ENCODE assay signal across 1 cellular context in the genomic region with DNA sequence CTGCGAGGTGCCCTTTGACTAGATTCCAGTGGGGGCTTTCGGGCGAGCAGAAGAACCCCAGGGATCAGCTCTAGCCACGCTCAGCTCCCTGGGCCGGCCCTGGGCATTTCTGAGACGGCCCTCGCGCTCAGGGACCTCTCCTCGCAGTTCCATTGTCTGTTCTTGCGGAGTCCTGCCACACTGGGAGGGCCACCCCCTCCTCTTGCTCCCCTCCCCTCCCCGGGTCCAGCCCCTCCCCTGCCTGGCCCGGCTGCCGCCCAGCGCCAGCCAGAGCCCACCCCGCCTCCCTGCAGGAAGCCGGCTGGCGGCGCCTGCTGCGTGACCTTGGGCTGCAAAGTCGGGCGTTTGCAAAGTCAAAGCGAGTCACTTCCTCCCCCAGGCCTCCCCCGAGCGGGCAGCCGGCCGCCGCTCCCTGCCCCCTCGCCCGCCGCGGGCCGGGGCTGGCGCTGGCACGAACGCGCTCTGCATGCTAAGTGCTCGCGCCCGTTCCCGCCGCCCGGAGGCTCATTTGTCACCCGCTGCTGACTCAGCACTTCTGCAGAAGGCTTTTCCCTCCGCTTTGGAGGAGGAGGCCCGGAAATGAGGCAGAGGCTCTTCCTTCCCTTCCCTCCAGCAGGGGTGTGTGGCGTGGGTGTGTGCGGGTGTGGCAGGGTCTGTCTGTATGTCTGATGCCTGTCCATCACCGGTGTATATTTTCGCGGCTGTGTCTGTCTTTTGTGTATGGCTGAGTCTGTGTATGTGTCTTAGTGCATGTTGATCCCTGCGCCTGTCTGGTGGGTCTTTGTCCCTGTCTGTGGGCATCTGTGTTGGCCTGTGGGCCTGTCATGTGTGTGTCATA.
A peak's percentile ranks its signal among the peaks of the same experiment; 100 is the strongest.
TF ChIP-seq lines count a peak whose summit lies in the region.

No MANE protein-coding gene starts in this region.

TF ChIP-seq in H1, 55 proteins besides CTCF, POLR2A, EP300 and RAD21 (continued from another document):
- TF ChIP-seq, protein P1, sequence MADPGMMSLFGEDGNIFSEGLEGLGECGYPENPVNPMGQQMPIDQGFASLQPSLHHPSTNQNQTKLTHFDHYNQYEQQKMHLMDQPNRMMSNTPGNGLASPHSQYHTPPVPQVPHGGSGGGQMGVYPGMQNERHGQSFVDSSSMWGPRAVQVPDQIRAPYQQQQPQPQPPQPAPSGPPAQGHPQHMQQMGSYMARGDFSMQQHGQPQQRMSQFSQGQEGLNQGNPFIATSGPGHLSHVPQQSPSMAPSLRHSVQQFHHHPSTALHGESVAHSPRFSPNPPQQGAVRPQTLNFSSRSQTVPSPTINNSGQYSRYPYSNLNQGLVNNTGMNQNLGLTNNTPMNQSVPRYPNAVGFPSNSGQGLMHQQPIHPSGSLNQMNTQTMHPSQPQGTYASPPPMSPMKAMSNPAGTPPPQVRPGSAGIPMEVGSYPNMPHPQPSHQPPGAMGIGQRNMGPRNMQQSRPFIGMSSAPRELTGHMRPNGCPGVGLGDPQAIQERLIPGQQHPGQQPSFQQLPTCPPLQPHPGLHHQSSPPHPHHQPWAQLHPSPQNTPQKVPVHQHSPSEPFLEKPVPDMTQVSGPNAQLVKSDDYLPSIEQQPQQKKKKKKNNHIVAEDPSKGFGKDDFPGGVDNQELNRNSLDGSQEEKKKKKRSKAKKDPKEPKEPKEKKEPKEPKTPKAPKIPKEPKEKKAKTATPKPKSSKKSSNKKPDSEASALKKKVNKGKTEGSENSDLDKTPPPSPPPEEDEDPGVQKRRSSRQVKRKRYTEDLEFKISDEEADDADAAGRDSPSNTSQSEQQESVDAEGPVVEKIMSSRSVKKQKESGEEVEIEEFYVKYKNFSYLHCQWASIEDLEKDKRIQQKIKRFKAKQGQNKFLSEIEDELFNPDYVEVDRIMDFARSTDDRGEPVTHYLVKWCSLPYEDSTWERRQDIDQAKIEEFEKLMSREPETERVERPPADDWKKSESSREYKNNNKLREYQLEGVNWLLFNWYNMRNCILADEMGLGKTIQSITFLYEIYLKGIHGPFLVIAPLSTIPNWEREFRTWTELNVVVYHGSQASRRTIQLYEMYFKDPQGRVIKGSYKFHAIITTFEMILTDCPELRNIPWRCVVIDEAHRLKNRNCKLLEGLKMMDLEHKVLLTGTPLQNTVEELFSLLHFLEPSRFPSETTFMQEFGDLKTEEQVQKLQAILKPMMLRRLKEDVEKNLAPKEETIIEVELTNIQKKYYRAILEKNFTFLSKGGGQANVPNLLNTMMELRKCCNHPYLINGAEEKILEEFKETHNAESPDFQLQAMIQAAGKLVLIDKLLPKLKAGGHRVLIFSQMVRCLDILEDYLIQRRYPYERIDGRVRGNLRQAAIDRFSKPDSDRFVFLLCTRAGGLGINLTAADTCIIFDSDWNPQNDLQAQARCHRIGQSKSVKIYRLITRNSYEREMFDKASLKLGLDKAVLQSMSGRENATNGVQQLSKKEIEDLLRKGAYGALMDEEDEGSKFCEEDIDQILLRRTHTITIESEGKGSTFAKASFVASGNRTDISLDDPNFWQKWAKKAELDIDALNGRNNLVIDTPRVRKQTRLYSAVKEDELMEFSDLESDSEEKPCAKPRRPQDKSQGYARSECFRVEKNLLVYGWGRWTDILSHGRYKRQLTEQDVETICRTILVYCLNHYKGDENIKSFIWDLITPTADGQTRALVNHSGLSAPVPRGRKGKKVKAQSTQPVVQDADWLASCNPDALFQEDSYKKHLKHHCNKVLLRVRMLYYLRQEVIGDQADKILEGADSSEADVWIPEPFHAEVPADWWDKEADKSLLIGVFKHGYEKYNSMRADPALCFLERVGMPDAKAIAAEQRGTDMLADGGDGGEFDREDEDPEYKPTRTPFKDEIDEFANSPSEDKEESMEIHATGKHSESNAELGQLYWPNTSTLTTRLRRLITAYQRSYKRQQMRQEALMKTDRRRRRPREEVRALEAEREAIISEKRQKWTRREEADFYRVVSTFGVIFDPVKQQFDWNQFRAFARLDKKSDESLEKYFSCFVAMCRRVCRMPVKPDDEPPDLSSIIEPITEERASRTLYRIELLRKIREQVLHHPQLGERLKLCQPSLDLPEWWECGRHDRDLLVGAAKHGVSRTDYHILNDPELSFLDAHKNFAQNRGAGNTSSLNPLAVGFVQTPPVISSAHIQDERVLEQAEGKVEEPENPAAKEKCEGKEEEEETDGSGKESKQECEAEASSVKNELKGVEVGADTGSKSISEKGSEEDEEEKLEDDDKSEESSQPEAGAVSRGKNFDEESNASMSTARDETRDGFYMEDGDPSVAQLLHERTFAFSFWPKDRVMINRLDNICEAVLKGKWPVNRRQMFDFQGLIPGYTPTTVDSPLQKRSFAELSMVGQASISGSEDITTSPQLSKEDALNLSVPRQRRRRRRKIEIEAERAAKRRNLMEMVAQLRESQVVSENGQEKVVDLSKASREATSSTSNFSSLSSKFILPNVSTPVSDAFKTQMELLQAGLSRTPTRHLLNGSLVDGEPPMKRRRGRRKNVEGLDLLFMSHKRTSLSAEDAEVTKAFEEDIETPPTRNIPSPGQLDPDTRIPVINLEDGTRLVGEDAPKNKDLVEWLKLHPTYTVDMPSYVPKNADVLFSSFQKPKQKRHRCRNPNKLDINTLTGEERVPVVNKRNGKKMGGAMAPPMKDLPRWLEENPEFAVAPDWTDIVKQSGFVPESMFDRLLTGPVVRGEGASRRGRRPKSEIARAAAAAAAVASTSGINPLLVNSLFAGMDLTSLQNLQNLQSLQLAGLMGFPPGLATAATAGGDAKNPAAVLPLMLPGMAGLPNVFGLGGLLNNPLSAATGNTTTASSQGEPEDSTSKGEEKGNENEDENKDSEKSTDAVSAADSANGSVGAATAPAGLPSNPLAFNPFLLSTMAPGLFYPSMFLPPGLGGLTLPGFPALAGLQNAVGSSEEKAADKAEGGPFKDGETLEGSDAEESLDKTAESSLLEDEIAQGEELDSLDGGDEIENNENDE (IDR thresholded peaks at IDR 0.05; ENCODE audit: insufficient replicate concordance, low read length) = no peak
- TF ChIP-seq POLR2AphosphoS5 (IDR thresholded peaks at IDR 0.05; ENCODE audit: low read depth, low read length) = no peak
- TF ChIP-seq SAP30 (IDR thresholded peaks at IDR 0.05; ENCODE audit: insufficient read depth, insufficient replicate concordance, low read length) = no peak
- TF ChIP-seq CHD2 (IDR thresholded peaks at IDR 0.05; ENCODE audit: low read length) = peak; percentile 24; the same call in 1 of the 2 replicates
- peak; percentile 30; the same call in 1 of the 2 replicates for TF ChIP-seq TEAD4 (IDR thresholded peaks at IDR 0.05; ENCODE audit: low read depth, low read length)
- TF ChIP-seq YY1 (IDR thresholded peaks at IDR 0.05; ENCODE audit: low read depth, low read length) = peak; percentile 64; the same call in 1 of the 2 replicates
- TF ChIP-seq SRF (IDR thresholded peaks at IDR 0.05; ENCODE audit: low read depth, low read length) = 0 out of 2 replicates have a peak, but pooled peaks have one; percentile 24
- peak; percentile 99 for TF ChIP-seq BACH1 (IDR thresholded peaks at IDR 0.05; ENCODE audit: low read length)
- no peak for TF ChIP-seq GABPA (IDR thresholded peaks at IDR 0.05; ENCODE audit: borderline replicate concordance, insufficient read depth, low read length)
- TF ChIP-seq TCF12 (IDR thresholded peaks at IDR 0.05; ENCODE audit: low read depth, low read length) = no peak
- TF ChIP-seq CBX5 (IDR thresholded peaks at IDR 0.05; ENCODE audit: low read depth, low read length) = no peak
- peak; percentile 86 for TF ChIP-seq E2F6 (IDR thresholded peaks at IDR 0.05)
- TF ChIP-seq SIN3A (conservative IDR thresholded peaks at IDR 0.05 in 1 of 2, IDR thresholded peaks at IDR 0.05 in 1 of 2; ENCODE audit: low read depth in 1 of 2, low read length in 2 of 2) = peak; percentile 30 to 59; a peak in 1 of 4 replicates
- TF ChIP-seq KDM1A (IDR thresholded peaks at IDR 0.05; ENCODE audit: borderline replicate concordance, low read length) = no peak; the same call in 1 of the 2 replicates
- no peak; the same call in 1 of the 2 replicates for TF ChIP-seq TBP (IDR thresholded peaks at IDR 0.05; ENCODE audit: low read depth, low read length)
- no peak for TF ChIP-seq POU5F1 (IDR thresholded peaks at IDR 0.05; ENCODE audit: low read depth, low read length)
- peak; percentile 100 for TF ChIP-seq MAFK (IDR thresholded peaks at IDR 0.05; ENCODE audit: low read depth, low read length)
- peak; percentile 42; the same call in 1 of the 2 replicates for TF ChIP-seq PHF8 (conservative IDR thresholded peaks at IDR 0.05; ENCODE audit: low read depth, low read length)
- peak; percentile 74 for TF ChIP-seq ASH2L (IDR thresholded peaks at IDR 0.05; ENCODE audit: low read length)
- 0 out of 2 replicates have a peak, but pooled peaks have one; percentile 2 for TF ChIP-seq JUND (IDR thresholded peaks at IDR 0.05; ENCODE audit: low read length)
- TF ChIP-seq SP1 (IDR thresholded peaks at IDR 0.05; ENCODE audit: low read depth, low read length) = 0 out of 2 replicates have a peak, but pooled peaks have one; percentile 48
- no peak for TF ChIP-seq NANOG (IDR thresholded peaks at IDR 0.05; ENCODE audit: insufficient read depth, low read depth, low read length, poor library complexity, severe bottlenecking)
- no peak for TF ChIP-seq BCL11A (IDR thresholded peaks at IDR 0.05; ENCODE audit: low read depth in 2 of 2, low read length in 2 of 2)
- TF ChIP-seq ATF3 (IDR thresholded peaks at IDR 0.05; ENCODE audit: insufficient read depth, low read depth, low read length) = no peak
- no peak for TF ChIP-seq SIX5 (IDR thresholded peaks at IDR 0.05; ENCODE audit: low read depth, low read length)
- no peak for TF ChIP-seq CHD1 (IDR thresholded peaks at IDR 0.05; ENCODE audit: low read depth, low read length)
- no peak for TF ChIP-seq KDM5A (IDR thresholded peaks at IDR 0.05; ENCODE audit: low read length)
- TF ChIP-seq RNF2 (IDR thresholded peaks at IDR 0.05; ENCODE audit: borderline replicate concordance, low read depth, low read length, missing control alignments, poor library complexity, severe bottlenecking) = no peak
- peak; percentile 78 for TF ChIP-seq RBBP5 (IDR thresholded peaks at IDR 0.05; ENCODE audit: borderline replicate concordance, low read depth, low read length)
- TF ChIP-seq CTBP2 (IDR thresholded peaks at IDR 0.05; ENCODE audit: borderline replicate concordance, insufficient read depth, insufficient read length, low read length) = peak; percentile 11
- no peak for TF ChIP-seq EGR1 (IDR thresholded peaks at IDR 0.05; ENCODE audit: borderline replicate concordance, low read depth, low read length)
- TF ChIP-seq EZH2 (IDR thresholded peaks at IDR 0.05; ENCODE audit: low read depth, low read length, severe bottlenecking) = no peak
- TF ChIP-seq, protein P2, sequence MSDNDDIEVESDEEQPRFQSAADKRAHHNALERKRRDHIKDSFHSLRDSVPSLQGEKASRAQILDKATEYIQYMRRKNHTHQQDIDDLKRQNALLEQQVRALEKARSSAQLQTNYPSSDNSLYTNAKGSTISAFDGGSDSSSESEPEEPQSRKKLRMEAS (IDR thresholded peaks at IDR 0.05) = peak; percentile 67
- no peak for TF ChIP-seq BRCA1 (IDR thresholded peaks at IDR 0.05; ENCODE audit: low read depth, low read length)
- no peak for TF ChIP-seq SP4 (IDR thresholded peaks at IDR 0.05; ENCODE audit: low read length)
- TF ChIP-seq GTF2F1 (IDR thresholded peaks at IDR 0.05; ENCODE audit: borderline replicate concordance, low read depth, low read length) = no peak
- TF ChIP-seq HDAC2 (IDR thresholded peaks at IDR 0.05; ENCODE audit: borderline replicate concordance in 1 of 2, low read depth in 2 of 2, low read length in 2 of 2) = peak in 1 of 2 experiments; percentile 77; a peak in 1 of 4 replicates
TF ChIP-seq in H1: peak in this region for 20.
